1 cellular context compared by ENCODE assay signal in the genomic region with DNA sequence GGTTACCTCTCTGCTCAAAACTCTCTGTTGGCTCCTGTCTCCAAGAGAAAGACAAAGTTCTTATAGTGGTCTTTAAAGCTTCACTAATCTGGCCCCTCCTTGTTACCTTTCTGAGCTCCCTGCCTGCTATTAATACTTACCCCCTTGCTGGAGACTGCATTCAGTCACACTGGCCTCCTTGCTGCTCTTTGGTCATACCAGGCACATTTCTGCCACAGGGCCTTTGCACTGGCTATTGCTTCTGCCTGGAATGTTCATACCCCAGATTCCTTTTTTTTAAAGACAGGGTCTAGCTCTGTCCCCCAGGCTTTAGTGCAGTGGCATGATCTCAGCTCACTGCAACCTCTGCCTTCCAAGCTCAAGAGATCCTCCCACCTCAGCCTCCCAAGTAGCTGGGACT.
TF ChIP-seq lines count a peak whose summit lies in the region.

No MANE protein-coding gene starts in this region.

TF ChIP-seq in HEK293, 187 proteins besides CTCF, POLR2A, EP300 and RAD21 (continued from another document):
- TF ChIP-seq, protein P1, sequence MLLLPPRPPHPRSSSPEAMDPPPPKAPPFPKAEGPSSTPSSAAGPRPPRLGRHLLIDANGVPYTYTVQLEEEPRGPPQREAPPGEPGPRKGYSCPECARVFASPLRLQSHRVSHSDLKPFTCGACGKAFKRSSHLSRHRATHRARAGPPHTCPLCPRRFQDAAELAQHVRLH (tag by site-specific recombination; IDR thresholded peaks at IDR 0.05): peak; percentile 45; the same call in 1 of the 2 replicates
